In genomic region chr19:18765224-18765623, GRCh38 we compare ENCODE assay signal across 17 cellular contexts. TPM values are rescaled to one million over a fixed set of nuclear protein-coding genes. Genes with fewer than 3 reads are reported as not detected.
DNase-seq lines count a peak whose midpoint lies in the region; ATAC-seq and TF ChIP-seq lines count a peak whose summit lies in the region.
"Had no signal": no experiment of that assay in that cellular context is flagged by ENCODE, and none has a peak within 500 bp of the region (broad histone marks: within the 10 kb centered on the region; RNA-seq: fewer than 3 reads in every experiment).

No MANE protein-coding gene starts in this region.

- H3K4me1 Mint-ChIP-seq in WTC11 (peaks cover 2% of the 10 kb centered on the region; the same call in 1 of the 2 replicates), type B pancreatic cell (ENCODE audit: unreplicated experiment) (no peaks in the 10 kb centered on the region)

- H3K9me2 ChIP-seq in MM.1S (replicated peaks; ENCODE audit: insufficient read depth, low read length), result no peaks in the 10 kb centered on the region

- no peak overlapping the region for H3K4me2 ChIP-seq in MM.1S (ENCODE audit: low read depth, low read length)

- H3K4me3 Mint-ChIP-seq in WTC11 (no peak overlapping the region), type B pancreatic cell (no peak overlapping the region)
- H3K4me3 Mint-ChIP-seq: naive B cell had no signal

- H2AFZ ChIP-seq in MM.1S (ENCODE audit: low read length), result no peak overlapping the region

- no peak overlapping the region for H3K27ac Mint-ChIP-seq in WTC11
- H3K27ac Mint-ChIP-seq in type B pancreatic cell, result no peak overlapping the region

- no peak for TF ChIP-seq CTCF in epithelial cell of esophagus (IDR thresholded peaks at IDR 0.05; ENCODE audit: insufficient read depth, low read depth, low read length, missing control alignments)
- TF ChIP-seq CTCF in WTC11 (IDR thresholded peaks at IDR 0.05), result no peak
- TF ChIP-seq CTCF in MM.1S (IDR thresholded peaks at IDR 0.05; ENCODE audit: low read length), result no peak
- no peak for TF ChIP-seq CTCF in type B pancreatic cell (conservative IDR thresholded peaks at IDR 0.05)

- H3K27me3 ChIP-seq in MM.1S (replicated peaks; ENCODE audit: insufficient read depth, low read length), result no peaks in the 10 kb centered on the region
- H3K27me3 ChIP-seq: gastrocnemius medialis had no signal

- H3K27me3 Mint-ChIP-seq in WTC11 (ENCODE audit: low read depth), result peaks cover 71% of the 10 kb centered on the region
- H3K27me3 Mint-ChIP-seq in type B pancreatic cell, result no peaks in the 10 kb centered on the region
- H3K27me3 Mint-ChIP-seq: naive B cell had no signal

- DNase-seq in COR-L47 (lab: John Stamatoyannopoulos, UW), result peak; percentile 53
- peak; percentile 75 for DNase-seq in NCI-H1105 (lab: John Stamatoyannopoulos, UW)
- peak; percentile 12 for DNase-seq in NCI-H345 treated with DMSO at 0.1 percent for 48 hours (lab: John Stamatoyannopoulos, UW; ENCODE audit: unreplicated experiment)
- DNase-seq in epithelial cell of esophagus (ENCODE audit: low read depth), result peak; percentile 49
- no peak for DNase-seq in WTC11 (ENCODE audit: low spot score)
- no peak for DNase-seq in GM19240 (ENCODE audit: insufficient read length, low spot score)
- no peak for DNase-seq in MM.1S
- no peak for DNase-seq in type B pancreatic cell (ENCODE audit: extremely low spot score, unreplicated experiment)
- DNase-seq: activated effector memory CD4-positive, alpha-beta T cell treated with Interleukin-2 at 50 U/mL for 16 hours; amygdala; gastrocnemius medialis; naive B cell; NCI-H446 treated with DMSO at 0.1 percent for 48 hours had no signal

- no peaks in the 10 kb centered on the region for H3K36me3 ChIP-seq in MM.1S (replicated peaks; ENCODE audit: insufficient read depth, low read length)
- H3K36me3 ChIP-seq: gastrocnemius medialis had no signal

- ATAC-seq in WTC11, result no peak
- ATAC-seq: gastrocnemius medialis had no signal

- CTCF ChIA-PET in WTC11 (lab: Charles Lee), result interaction anchor here (1.0 to 2.1 kb wide), 3 partner anchors 9 to 295 kb away, joined by 3 to 8 read pairs (median 3); no protein-coding TSS in a partner anchor

- no peaks in the 10 kb centered on the region for H4K20me1 ChIP-seq in MM.1S (ENCODE audit: insufficient read depth, low read length)

- no peaks in the 10 kb centered on the region for H3K9me3 ChIP-seq in MM.1S (replicated peaks; ENCODE audit: insufficient read depth, low read length)
- H3K9me3 ChIP-seq: gastrocnemius medialis had no signal

- no peak overlapping the region for H3K27ac ChIP-seq in MM.1S (ENCODE audit: low read length)
- H3K27ac ChIP-seq: gastrocnemius medialis had no signal

- H3K4me3 ChIP-seq in epithelial cell of esophagus (ENCODE audit: low read length) (no peak overlapping the region), MM.1S (ENCODE audit: low read length) (no peak overlapping the region)
- H3K4me3 ChIP-seq: gastrocnemius medialis had no signal

- POLR2A ChIA-PET in WTC11 (lab: Charles Lee), result no interaction called here

- H3K9ac ChIP-seq in MM.1S (ENCODE audit: low read length), result no peak overlapping the region

- H3K36me3 Mint-ChIP-seq in WTC11 (no peaks in the 10 kb centered on the region), type B pancreatic cell (no peaks in the 10 kb centered on the region)
- H3K36me3 Mint-ChIP-seq: naive B cell had no signal

- peaks cover 8% of the 10 kb centered on the region for H3K4me1 ChIP-seq in MM.1S (ENCODE audit: low read length)

- H3K9me3 Mint-ChIP-seq in WTC11 (no peaks in the 10 kb centered on the region), type B pancreatic cell (no peaks in the 10 kb centered on the region)
- H3K9me3 Mint-ChIP-seq: naive B cell had no signal

- no peaks in the 10 kb centered on the region for H3K79me2 ChIP-seq in MM.1S (ENCODE audit: low read length)

- no peaks in the 10 kb centered on the region for H3F3A ChIP-seq in MM.1S (ENCODE audit: insufficient read depth, low read length)

TF ChIP-seq in WTC11, 78 proteins besides CTCF, POLR2A, EP300 and RAD21:
- TF ChIP-seq AR (CRISPR knock-in tag; IDR thresholded peaks at IDR 0.05), result no peak
- TF ChIP-seq ZNF396 (CRISPR knock-in tag; IDR thresholded peaks at IDR 0.05; ENCODE audit: borderline replicate concordance), result no peak
- TF ChIP-seq NR1H2 (CRISPR knock-in tag; IDR thresholded peaks at IDR 0.05), result no peak
- TF ChIP-seq ATF3 (CRISPR knock-in tag; conservative IDR thresholded peaks at IDR 0.05), result no peak
- TF ChIP-seq, protein P1, sequence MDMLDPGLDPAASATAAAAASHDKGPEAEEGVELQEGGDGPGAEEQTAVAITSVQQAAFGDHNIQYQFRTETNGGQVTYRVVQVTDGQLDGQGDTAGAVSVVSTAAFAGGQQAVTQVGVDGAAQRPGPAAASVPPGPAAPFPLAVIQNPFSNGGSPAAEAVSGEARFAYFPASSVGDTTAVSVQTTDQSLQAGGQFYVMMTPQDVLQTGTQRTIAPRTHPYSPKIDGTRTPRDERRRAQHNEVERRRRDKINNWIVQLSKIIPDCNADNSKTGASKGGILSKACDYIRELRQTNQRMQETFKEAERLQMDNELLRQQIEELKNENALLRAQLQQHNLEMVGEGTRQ (CRISPR knock-in tag; IDR thresholded peaks at IDR 0.05), result no peak
- no peak for TF ChIP-seq ZNF138 (CRISPR knock-in tag; conservative IDR thresholded peaks at IDR 0.05)
- TF ChIP-seq CREM (CRISPR knock-in tag; IDR thresholded peaks at IDR 0.05), result no peak
- no peak for TF ChIP-seq SOX15 (CRISPR knock-in tag; IDR thresholded peaks at IDR 0.05)
- no peak for TF ChIP-seq ZNF219 (CRISPR knock-in tag; IDR thresholded peaks at IDR 0.05; ENCODE audit: borderline replicate concordance)

RNA-seq across cellular contexts. Expression of gene COMP, which starts 25.9 kb away (rescaled TPM):
- total RNA-seq in WTC11 (2021) (0.13 to 0.18 TPM (median 0.16 TPM) in 3 replicates), type B pancreatic cell (ENCODE audit: low replicate concordance) (0.12 and 0.43 TPM in 2 replicates)
- total RNA-seq: activated CD8-positive, alpha-beta memory T cell treated with anti-CD3 and anti-CD28 coated beads for 36 hours; cerebellum; LHCN-M2; pulmonary artery endothelial cell had no signal

Comparison
In these comparisons a context has a peak if more than half of its experiments do, and no peak if none do; other contexts are left out.
1. DNase-seq: peak in COR-L47 (single experiment), NCI-H1105 (single experiment), NCI-H345 treated with DMSO at 0.1 percent for 48 hours (single experiment) and epithelial cell of esophagus (single experiment); none in WTC11 (single experiment), GM19240 (single experiment), MM.1S (single experiment) and type B pancreatic cell (single experiment).